In genomic region chrX:52995135-52995973, GRCh38 we compare ENCODE assay signal across 1 cellular context.
TF ChIP-seq lines count a peak whose summit lies in the region.

No MANE protein-coding gene starts in this region.

TF ChIP-seq in HepG2, 621 proteins besides CTCF, POLR2A, EP300 and RAD21 (continued from another document and continues in another):
- no peak for TF ChIP-seq ZNF609 (CRISPR knock-in tag; IDR thresholded peaks at IDR 0.05; ENCODE audit: borderline replicate concordance)
- TF ChIP-seq, protein P1, sequence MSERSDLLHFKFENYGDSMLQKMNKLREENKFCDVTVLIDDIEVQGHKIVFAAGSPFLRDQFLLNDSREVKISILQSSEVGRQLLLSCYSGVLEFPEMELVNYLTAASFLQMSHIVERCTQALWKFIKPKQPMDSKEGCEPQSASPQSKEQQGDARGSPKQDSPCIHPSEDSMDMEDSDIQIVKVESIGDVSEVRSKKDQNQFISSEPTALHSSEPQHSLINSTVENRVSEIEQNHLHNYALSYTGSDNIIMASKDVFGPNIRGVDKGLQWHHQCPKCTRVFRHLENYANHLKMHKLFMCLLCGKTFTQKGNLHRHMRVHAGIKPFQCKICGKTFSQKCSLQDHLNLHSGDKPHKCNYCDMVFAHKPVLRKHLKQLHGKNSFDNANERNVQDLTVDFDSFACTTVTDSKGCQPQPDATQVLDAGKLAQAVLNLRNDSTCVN (CRISPR knock-in tag; IDR thresholded peaks at IDR 0.05; ENCODE audit: borderline replicate concordance): no peak; the same call in 1 of the 2 replicates
- TF ChIP-seq, protein P2, sequence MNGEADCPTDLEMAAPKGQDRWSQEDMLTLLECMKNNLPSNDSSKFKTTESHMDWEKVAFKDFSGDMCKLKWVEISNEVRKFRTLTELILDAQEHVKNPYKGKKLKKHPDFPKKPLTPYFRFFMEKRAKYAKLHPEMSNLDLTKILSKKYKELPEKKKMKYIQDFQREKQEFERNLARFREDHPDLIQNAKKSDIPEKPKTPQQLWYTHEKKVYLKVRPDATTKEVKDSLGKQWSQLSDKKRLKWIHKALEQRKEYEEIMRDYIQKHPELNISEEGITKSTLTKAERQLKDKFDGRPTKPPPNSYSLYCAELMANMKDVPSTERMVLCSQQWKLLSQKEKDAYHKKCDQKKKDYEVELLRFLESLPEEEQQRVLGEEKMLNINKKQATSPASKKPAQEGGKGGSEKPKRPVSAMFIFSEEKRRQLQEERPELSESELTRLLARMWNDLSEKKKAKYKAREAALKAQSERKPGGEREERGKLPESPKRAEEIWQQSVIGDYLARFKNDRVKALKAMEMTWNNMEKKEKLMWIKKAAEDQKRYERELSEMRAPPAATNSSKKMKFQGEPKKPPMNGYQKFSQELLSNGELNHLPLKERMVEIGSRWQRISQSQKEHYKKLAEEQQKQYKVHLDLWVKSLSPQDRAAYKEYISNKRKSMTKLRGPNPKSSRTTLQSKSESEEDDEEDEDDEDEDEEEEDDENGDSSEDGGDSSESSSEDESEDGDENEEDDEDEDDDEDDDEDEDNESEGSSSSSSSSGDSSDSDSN (CRISPR knock-in tag; IDR thresholded peaks at IDR 0.05): no peak
- peak; percentile 41; the same call in 1 of the 2 replicates for TF ChIP-seq TAF1 (CRISPR knock-in tag; IDR thresholded peaks at IDR 0.05)
- TF ChIP-seq KLF12 (CRISPR knock-in tag; IDR thresholded peaks at IDR 0.05; ENCODE audit: borderline replicate concordance): no peak
- no peak for TF ChIP-seq ZNF33B (CRISPR knock-in tag; IDR thresholded peaks at IDR 0.05)
- no peak for TF ChIP-seq THAP8 (CRISPR knock-in tag; IDR thresholded peaks at IDR 0.05; ENCODE audit: borderline replicate concordance)
- TF ChIP-seq, protein P3, sequence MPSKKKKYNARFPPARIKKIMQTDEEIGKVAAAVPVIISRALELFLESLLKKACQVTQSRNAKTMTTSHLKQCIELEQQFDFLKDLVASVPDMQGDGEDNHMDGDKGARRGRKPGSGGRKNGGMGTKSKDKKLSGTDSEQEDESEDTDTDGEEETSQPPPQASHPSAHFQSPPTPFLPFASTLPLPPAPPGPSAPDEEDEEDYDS (CRISPR knock-in tag; IDR thresholded peaks at IDR 0.05): no peak
- TF ChIP-seq CENPT (CRISPR knock-in tag; IDR thresholded peaks at IDR 0.05; ENCODE audit: low read depth): no peak
- TF ChIP-seq MYC (CRISPR knock-in tag; IDR thresholded peaks at IDR 0.05; ENCODE audit: borderline replicate concordance): no peak
- TF ChIP-seq, protein P4, sequence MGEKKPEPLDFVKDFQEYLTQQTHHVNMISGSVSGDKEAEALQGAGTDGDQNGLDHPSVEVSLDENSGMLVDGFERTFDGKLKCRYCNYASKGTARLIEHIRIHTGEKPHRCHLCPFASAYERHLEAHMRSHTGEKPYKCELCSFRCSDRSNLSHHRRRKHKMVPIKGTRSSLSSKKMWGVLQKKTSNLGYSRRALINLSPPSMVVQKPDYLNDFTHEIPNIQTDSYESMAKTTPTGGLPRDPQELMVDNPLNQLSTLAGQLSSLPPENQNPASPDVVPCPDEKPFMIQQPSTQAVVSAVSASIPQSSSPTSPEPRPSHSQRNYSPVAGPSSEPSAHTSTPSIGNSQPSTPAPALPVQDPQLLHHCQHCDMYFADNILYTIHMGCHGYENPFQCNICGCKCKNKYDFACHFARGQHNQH (CRISPR knock-in tag; IDR thresholded peaks at IDR 0.05): no peak
- TF ChIP-seq HNRNPLL (IDR thresholded peaks at IDR 0.05; ENCODE audit: low read depth, low read length, poor library complexity, severe bottlenecking): peak; percentile 70
- TF ChIP-seq ZNF883 (CRISPR knock-in tag; IDR thresholded peaks at IDR 0.05; ENCODE audit: not compliant biosample characterization): no peak
- no peak for TF ChIP-seq AKNA (CRISPR knock-in tag; IDR thresholded peaks at IDR 0.05; ENCODE audit: borderline replicate concordance)
- TF ChIP-seq PHB2 (IDR thresholded peaks at IDR 0.05; ENCODE audit: partially characterized antibody): no peak
- no peak for TF ChIP-seq ZNF407 (CRISPR knock-in tag; IDR thresholded peaks at IDR 0.05; ENCODE audit: not compliant biosample characterization)
- TF ChIP-seq ZBTB3 (CRISPR knock-in tag; IDR thresholded peaks at IDR 0.05; ENCODE audit: borderline replicate concordance, low read depth): no peak
- no peak for TF ChIP-seq MBNL3 (CRISPR knock-in tag; conservative IDR thresholded peaks at IDR 0.05)
- TF ChIP-seq, protein P5, sequence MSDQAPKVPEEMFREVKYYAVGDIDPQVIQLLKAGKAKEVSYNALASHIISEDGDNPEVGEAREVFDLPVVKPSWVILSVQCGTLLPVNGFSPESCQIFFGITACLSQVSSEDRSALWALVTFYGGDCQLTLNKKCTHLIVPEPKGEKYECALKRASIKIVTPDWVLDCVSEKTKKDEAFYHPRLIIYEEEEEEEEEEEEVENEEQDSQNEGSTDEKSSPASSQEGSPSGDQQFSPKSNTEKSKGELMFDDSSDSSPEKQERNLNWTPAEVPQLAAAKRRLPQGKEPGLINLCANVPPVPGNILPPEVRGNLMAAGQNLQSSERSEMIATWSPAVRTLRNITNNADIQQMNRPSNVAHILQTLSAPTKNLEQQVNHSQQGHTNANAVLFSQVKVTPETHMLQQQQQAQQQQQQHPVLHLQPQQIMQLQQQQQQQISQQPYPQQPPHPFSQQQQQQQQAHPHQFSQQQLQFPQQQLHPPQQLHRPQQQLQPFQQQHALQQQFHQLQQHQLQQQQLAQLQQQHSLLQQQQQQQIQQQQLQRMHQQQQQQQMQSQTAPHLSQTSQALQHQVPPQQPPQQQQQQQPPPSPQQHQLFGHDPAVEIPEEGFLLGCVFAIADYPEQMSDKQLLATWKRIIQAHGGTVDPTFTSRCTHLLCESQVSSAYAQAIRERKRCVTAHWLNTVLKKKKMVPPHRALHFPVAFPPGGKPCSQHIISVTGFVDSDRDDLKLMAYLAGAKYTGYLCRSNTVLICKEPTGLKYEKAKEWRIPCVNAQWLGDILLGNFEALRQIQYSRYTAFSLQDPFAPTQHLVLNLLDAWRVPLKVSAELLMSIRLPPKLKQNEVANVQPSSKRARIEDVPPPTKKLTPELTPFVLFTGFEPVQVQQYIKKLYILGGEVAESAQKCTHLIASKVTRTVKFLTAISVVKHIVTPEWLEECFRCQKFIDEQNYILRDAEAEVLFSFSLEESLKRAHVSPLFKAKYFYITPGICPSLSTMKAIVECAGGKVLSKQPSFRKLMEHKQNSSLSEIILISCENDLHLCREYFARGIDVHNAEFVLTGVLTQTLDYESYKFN (CRISPR knock-in tag; conservative IDR thresholded peaks at IDR 0.05): no peak
- TF ChIP-seq YEATS2 (CRISPR knock-in tag; IDR thresholded peaks at IDR 0.05; ENCODE audit: borderline replicate concordance): no peak; the same call in 1 of the 2 replicates
